ENCODE assay signal across 1 cellular context in the genomic region with DNA sequence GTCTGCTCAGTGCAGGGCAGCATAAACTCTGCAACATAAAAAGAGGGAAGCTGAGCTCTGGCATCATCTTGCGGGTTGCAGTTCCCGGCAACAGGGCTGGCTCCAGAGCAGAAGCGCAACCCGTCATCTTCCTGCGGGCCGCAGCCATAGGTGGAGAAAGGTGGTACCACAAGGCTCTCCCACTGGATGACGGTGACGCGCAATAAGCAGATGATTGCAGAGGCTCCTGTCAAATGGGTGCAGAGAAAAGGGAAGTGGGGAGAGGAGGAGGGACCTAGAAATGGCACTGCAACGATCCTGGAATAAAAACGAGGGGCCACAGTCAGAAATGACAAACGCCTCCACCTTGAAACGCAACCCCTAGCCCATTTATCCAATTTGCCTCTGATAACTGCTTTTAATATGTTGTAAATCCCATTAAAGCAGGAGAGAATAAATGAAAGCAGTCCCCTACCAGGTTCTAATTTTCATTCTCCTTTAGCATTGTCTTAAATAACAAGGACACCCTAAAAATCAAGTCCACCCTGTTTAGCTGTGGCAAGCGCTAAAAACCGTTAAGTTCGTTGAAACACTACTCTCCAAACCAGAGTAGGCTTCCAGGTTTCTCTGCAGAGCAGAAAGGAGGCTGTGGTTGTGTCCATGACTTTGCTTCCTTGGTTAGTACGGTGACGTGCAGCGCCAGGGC.
TF ChIP-seq lines count a peak whose summit lies in the region.

No MANE protein-coding gene starts in this region.

TF ChIP-seq in H1, 55 proteins besides CTCF, POLR2A, EP300 and RAD21:
- TF ChIP-seq CBX5 (IDR thresholded peaks at IDR 0.05; ENCODE audit: low read depth, low read length) (no peak), SIX5 (IDR thresholded peaks at IDR 0.05; ENCODE audit: low read depth, low read length) (no peak), GTF2F1 (IDR thresholded peaks at IDR 0.05; ENCODE audit: borderline replicate concordance, low read depth, low read length) (no peak), SUZ12 (IDR thresholded peaks at IDR 0.05; ENCODE audit: low read length) (no peak), HDAC2 (IDR thresholded peaks at IDR 0.05; ENCODE audit: borderline replicate concordance in 1 of 2, low read depth in 2 of 2, low read length in 2 of 2) (no peak), POU5F1 (IDR thresholded peaks at IDR 0.05; ENCODE audit: low read depth, low read length) (no peak), FOSL1 (IDR thresholded peaks at IDR 0.05; ENCODE audit: insufficient read depth, low read depth, low read length) (no peak)
- TF ChIP-seq, protein P1, sequence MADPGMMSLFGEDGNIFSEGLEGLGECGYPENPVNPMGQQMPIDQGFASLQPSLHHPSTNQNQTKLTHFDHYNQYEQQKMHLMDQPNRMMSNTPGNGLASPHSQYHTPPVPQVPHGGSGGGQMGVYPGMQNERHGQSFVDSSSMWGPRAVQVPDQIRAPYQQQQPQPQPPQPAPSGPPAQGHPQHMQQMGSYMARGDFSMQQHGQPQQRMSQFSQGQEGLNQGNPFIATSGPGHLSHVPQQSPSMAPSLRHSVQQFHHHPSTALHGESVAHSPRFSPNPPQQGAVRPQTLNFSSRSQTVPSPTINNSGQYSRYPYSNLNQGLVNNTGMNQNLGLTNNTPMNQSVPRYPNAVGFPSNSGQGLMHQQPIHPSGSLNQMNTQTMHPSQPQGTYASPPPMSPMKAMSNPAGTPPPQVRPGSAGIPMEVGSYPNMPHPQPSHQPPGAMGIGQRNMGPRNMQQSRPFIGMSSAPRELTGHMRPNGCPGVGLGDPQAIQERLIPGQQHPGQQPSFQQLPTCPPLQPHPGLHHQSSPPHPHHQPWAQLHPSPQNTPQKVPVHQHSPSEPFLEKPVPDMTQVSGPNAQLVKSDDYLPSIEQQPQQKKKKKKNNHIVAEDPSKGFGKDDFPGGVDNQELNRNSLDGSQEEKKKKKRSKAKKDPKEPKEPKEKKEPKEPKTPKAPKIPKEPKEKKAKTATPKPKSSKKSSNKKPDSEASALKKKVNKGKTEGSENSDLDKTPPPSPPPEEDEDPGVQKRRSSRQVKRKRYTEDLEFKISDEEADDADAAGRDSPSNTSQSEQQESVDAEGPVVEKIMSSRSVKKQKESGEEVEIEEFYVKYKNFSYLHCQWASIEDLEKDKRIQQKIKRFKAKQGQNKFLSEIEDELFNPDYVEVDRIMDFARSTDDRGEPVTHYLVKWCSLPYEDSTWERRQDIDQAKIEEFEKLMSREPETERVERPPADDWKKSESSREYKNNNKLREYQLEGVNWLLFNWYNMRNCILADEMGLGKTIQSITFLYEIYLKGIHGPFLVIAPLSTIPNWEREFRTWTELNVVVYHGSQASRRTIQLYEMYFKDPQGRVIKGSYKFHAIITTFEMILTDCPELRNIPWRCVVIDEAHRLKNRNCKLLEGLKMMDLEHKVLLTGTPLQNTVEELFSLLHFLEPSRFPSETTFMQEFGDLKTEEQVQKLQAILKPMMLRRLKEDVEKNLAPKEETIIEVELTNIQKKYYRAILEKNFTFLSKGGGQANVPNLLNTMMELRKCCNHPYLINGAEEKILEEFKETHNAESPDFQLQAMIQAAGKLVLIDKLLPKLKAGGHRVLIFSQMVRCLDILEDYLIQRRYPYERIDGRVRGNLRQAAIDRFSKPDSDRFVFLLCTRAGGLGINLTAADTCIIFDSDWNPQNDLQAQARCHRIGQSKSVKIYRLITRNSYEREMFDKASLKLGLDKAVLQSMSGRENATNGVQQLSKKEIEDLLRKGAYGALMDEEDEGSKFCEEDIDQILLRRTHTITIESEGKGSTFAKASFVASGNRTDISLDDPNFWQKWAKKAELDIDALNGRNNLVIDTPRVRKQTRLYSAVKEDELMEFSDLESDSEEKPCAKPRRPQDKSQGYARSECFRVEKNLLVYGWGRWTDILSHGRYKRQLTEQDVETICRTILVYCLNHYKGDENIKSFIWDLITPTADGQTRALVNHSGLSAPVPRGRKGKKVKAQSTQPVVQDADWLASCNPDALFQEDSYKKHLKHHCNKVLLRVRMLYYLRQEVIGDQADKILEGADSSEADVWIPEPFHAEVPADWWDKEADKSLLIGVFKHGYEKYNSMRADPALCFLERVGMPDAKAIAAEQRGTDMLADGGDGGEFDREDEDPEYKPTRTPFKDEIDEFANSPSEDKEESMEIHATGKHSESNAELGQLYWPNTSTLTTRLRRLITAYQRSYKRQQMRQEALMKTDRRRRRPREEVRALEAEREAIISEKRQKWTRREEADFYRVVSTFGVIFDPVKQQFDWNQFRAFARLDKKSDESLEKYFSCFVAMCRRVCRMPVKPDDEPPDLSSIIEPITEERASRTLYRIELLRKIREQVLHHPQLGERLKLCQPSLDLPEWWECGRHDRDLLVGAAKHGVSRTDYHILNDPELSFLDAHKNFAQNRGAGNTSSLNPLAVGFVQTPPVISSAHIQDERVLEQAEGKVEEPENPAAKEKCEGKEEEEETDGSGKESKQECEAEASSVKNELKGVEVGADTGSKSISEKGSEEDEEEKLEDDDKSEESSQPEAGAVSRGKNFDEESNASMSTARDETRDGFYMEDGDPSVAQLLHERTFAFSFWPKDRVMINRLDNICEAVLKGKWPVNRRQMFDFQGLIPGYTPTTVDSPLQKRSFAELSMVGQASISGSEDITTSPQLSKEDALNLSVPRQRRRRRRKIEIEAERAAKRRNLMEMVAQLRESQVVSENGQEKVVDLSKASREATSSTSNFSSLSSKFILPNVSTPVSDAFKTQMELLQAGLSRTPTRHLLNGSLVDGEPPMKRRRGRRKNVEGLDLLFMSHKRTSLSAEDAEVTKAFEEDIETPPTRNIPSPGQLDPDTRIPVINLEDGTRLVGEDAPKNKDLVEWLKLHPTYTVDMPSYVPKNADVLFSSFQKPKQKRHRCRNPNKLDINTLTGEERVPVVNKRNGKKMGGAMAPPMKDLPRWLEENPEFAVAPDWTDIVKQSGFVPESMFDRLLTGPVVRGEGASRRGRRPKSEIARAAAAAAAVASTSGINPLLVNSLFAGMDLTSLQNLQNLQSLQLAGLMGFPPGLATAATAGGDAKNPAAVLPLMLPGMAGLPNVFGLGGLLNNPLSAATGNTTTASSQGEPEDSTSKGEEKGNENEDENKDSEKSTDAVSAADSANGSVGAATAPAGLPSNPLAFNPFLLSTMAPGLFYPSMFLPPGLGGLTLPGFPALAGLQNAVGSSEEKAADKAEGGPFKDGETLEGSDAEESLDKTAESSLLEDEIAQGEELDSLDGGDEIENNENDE (IDR thresholded peaks at IDR 0.05; ENCODE audit: insufficient replicate concordance, low read length) = no peak
TF ChIP-seq in H1: peak in this region for 0.
